In genomic region chr11:20865161-20865560, GRCh38 we compare ENCODE assay signal across 5 cellular contexts.
"Had no signal": no experiment of that assay in that cellular context is flagged by ENCODE, and none has a peak within 500 bp of the region (broad histone marks: within the 10 kb centered on the region; RNA-seq: fewer than 3 reads in every experiment).

No MANE protein-coding gene starts in this region.

- DNase-seq: IMR-90, KBM-7 had no signal

- H3K27ac ChIP-seq: HL-60 had no signal

- ATAC-seq: HepG2, K562 had no signal

- H3K4me3 ChIP-seq: K562 had no signal
